ENCODE assay signal across 8 cellular contexts in genomic region chr16:2196162-2196980, GRCh38. TPM values are rescaled to one million over a fixed set of nuclear protein-coding genes. Genes with fewer than 3 reads are reported as not detected.
DNase-seq lines count a peak whose midpoint lies in the region; ATAC-seq and TF ChIP-seq lines count a peak whose summit lies in the region.

Gene CASKIN1, minus strand, starts transcription at chr16:2196605. Its CDS starts 173 bp downstream, at chr16:2196432.

- H3K36me3 Mint-ChIP-seq in memory B cell: no peaks in the 10 kb centered on the region

- no peaks in the 10 kb centered on the region for H3K9me3 Mint-ChIP-seq in memory B cell

- no peaks in the 10 kb centered on the region for H3K27me3 ChIP-seq in BE2C

- in situ Hi-C loops in astrocyte of the cerebellum (cut with HindIII; ENCODE audit: low sequenced_read_pairs): no loop called here

- CTCF ChIA-PET in HEK293 (lab: Yijun Ruan, JAX): interaction anchor here (0.6 to 3.4 kb wide), 3 partner anchors 11 to 739 kb away, joined by 3 to 28 read pairs (median 5); no protein-coding TSS in a partner anchor

- peaks cover 8% of the 10 kb centered on the region for H3K4me1 Mint-ChIP-seq in memory B cell

- peaks cover 17% of the 10 kb centered on the region for H3K27me3 Mint-ChIP-seq in memory B cell

- POLR2A ChIA-PET in HEK293 (lab: Yijun Ruan, JAX): interaction anchor here (0.5 to 2.5 kb wide), 5 partner anchors 27 to 1826 kb away, joined by 3 to 30 read pairs (median 4); partner anchors contain the start of genes DNASE1L2, E4F1, ECI1 and MRPL28

- H3K4me3 Mint-ChIP-seq in memory B cell: peak within 1 kb of the TSS; percentile 79

- H3K9me3 ChIP-seq in BE2C (no peaks in the 10 kb centered on the region), HEK293 (ENCODE audit: control insufficient read depth, insufficient read depth, low read depth, low read length) (no peaks in the 10 kb centered on the region)

- H3K4me1 ChIP-seq in BE2C: peaks cover 17% of the 10 kb centered on the region
- H3K4me1 ChIP-seq in HEK293 (ENCODE audit: control insufficient read depth, insufficient read depth, low read length): peaks cover 9% of the 10 kb centered on the region; the same call in 1 of the 2 replicates

- H3K27ac ChIP-seq in HEK293 (ENCODE audit: extremely low read depth, low read depth, low read length): peak within 1 kb of the TSS; percentile 16; the same call in 1 of the 2 replicates

- DNase-seq in BE2C (peak; percentile 55), astrocyte of the cerebellum (ENCODE audit: low read depth) (no peak), memory B cell (ENCODE audit: low spot score in 2 of 2) (no peak), RKO (ENCODE audit: low spot score) (no peak), COR-L47 (lab: John Stamatoyannopoulos, UW) (no peak)

- H3K4me3 ChIP-seq in BE2C (ENCODE audit: low read depth, low read length) (peak within 1 kb of the TSS; percentile 62), HEK293 (ENCODE audit: low read depth, low read length) (peak within 1 kb of the TSS; percentile 42), astrocyte of the cerebellum (ENCODE audit: low read depth, low read length) (peak within 1 kb of the TSS; percentile 21)

- H3K27ac Mint-ChIP-seq in memory B cell: no peak within 1 kb of the TSS

- no peak for TF ChIP-seq CTCF in BE2C (IDR thresholded peaks at IDR 0.05; ENCODE audit: low read depth, low read length)
- no peak for TF ChIP-seq CTCF in HEK293 (tag by site-specific recombination; IDR thresholded peaks at IDR 0.05)
- no peak for TF ChIP-seq CTCF in astrocyte of the cerebellum (IDR thresholded peaks at IDR 0.05; ENCODE audit: low read depth, low read length, missing control alignments)

- H3K36me3 ChIP-seq in BE2C (no peaks in the 10 kb centered on the region), HEK293 (ENCODE audit: control insufficient read depth in 2 of 2, insufficient read depth in 1 of 2, low read length in 2 of 2) (no peaks in the 10 kb centered on the region)

- ATAC-seq in memory B cell (ENCODE audit: low read depth) (peak; percentile 53), GM19023 (IDR thresholded peaks at IDR 0.05; ENCODE audit: unreplicated experiment) (no peak), HG02763 (IDR thresholded peaks at IDR 0.05; ENCODE audit: unreplicated experiment) (no peak)

TF ChIP-seq in HEK293, 187 proteins besides CTCF, POLR2A, EP300 and RAD21:
- TF ChIP-seq MYNN (tag by site-specific recombination; IDR thresholded peaks at IDR 0.05; ENCODE audit: borderline replicate concordance): no peak
- TF ChIP-seq ZNF561 (tag by site-specific recombination; IDR thresholded peaks at IDR 0.05; ENCODE audit: borderline replicate concordance): no peak
- no peak for TF ChIP-seq KLF16 (tag by site-specific recombination; IDR thresholded peaks at IDR 0.05)
- TF ChIP-seq YY2 (tag by site-specific recombination; IDR thresholded peaks at IDR 0.05): no peak
- TF ChIP-seq ZSCAN4 (tag by site-specific recombination; IDR thresholded peaks at IDR 0.05): no peak
- TF ChIP-seq ZNF580 (tag by site-specific recombination; IDR thresholded peaks at IDR 0.05): no peak
- TF ChIP-seq ZNF544 (tag by site-specific recombination; IDR thresholded peaks at IDR 0.05): no peak
- no peak for TF ChIP-seq AEBP2 (tag by site-specific recombination; IDR thresholded peaks at IDR 0.05; ENCODE audit: borderline replicate concordance)

RNA-seq across cellular contexts. Expression of gene CASKIN1, which starts in this region (rescaled TPM):
- 8.6 TPM for polyA plus RNA-seq in BE2C (2012; ENCODE audit: insufficient read depth, insufficient read length, low read depth)
